Comparison of ENCODE assay signal across 23 cellular contexts in the genomic region with DNA sequence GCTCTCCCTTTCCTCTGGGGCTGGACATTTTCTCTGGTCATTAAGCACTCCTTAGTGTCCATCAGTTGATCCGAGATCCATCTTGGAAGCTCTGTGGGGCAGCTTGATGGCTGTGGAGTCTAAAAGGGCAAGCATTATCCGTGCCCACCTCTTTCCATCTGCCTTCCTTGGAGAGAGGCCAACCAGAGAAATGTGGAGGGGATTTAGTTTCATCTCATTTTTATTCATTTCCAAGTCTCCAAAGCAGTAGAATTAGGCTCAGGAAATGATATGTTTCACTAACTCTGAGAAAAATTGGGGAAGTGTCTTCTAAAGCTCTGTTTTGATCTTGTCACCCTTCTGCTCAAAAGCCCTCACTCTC.
A peak's percentile ranks its signal among the peaks of the same experiment; 100 is the strongest.
DNase-seq lines count a peak whose midpoint lies in the region; TF ChIP-seq lines count a peak whose summit lies in the region.
"Had no signal": no experiment of that assay in that cellular context is flagged by ENCODE, and none has a peak within 500 bp of the region (broad histone marks: within the 10 kb centered on the region; RNA-seq: fewer than 3 reads in every experiment).

No MANE protein-coding gene starts in this region.

- no peak overlapping the region for H3K27ac ChIP-seq in A673 (ENCODE audit: low read depth, low read length, poor library complexity, severe bottlenecking)
- H3K27ac ChIP-seq: HL-60, SK-N-MC had no signal

- peaks cover 11% of the 10 kb centered on the region for H3K4me1 ChIP-seq in A673 (ENCODE audit: insufficient read depth, low read length, poor library complexity, severe bottlenecking)
- H3K4me1 ChIP-seq: BE2C had no signal

- H3K4me1 Mint-ChIP-seq in activated T-helper 1 cell treated with anti-CD3 and anti-CD28 coated beads, Interleukin-12 subunit alpha, Interleukin-12 subunit beta, Interleukin-2, Interleukin-4 antibody, amounts not matched to agents 30 ng/mL and 10 ng/mL and 1 ng/mL, durations not matched to agents 14 hours and 24 hours and 36 hours (ENCODE audit: low read depth): no peaks in the 10 kb centered on the region

- H3K9me3 Mint-ChIP-seq in activated T-helper 1 cell treated with anti-CD3 and anti-CD28 coated beads, Interleukin-12 subunit alpha, Interleukin-12 subunit beta, Interleukin-2, Interleukin-4 antibody, amounts not matched to agents 30 ng/mL and 10 ng/mL and 1 ng/mL, durations not matched to agents 14 hours and 24 hours and 36 hours: no peaks in the 10 kb centered on the region
- H3K9me3 Mint-ChIP-seq: CD4-positive, alpha-beta memory T cell; HFFc6 had no signal

- POLR2A ChIA-PET in A673 (lab: Charles Lee; ENCODE audit: low non-redundant PET): no interaction called here

- peaks cover 13% of the 10 kb centered on the region for H3K27me3 Mint-ChIP-seq in activated T-helper 1 cell treated with anti-CD3 and anti-CD28 coated beads, Interleukin-12 subunit alpha, Interleukin-12 subunit beta, Interleukin-2, Interleukin-4 antibody, amounts not matched to agents 30 ng/mL and 10 ng/mL and 1 ng/mL, durations not matched to agents 14 hours and 24 hours and 36 hours (ENCODE audit: insufficient read depth)

- no peak overlapping the region for H3K4me3 ChIP-seq in A673 (ENCODE audit: low read depth, low read length, poor library complexity, severe bottlenecking)
- H3K4me3 ChIP-seq: SK-N-MC had no signal

- intact Hi-C loops in A673 (cut with micrococcal nuclease; ENCODE audit: unreplicated experiment): no loop called here
- intact Hi-C loops in activated T-helper 1 cell treated with anti-CD3 and anti-CD28 coated beads, Interleukin-12 subunit alpha, Interleukin-12 subunit beta, Interleukin-2, Interleukin-4 antibody, amounts not matched to agents 30 ng/mL and 10 ng/mL and 1 ng/mL, durations not matched to agents 14 hours and 24 hours and 36 hours (cut with micrococcal nuclease): no loop called here

- DNase-seq in A673 (ENCODE audit: low spot score) (peak; percentile 23), MV-4-11 (lab: John Stamatoyannopoulos, UW) (peak; percentile 21), NCI-H524 treated with DMSO at 0.1 percent for 48 hours (lab: John Stamatoyannopoulos, UW) (peak; percentile 46), cerebellum (ENCODE audit: low spot score) (peak; percentile 80), NCI-H187 treated with DMSO at 0.1 percent for 48 hours (lab: John Stamatoyannopoulos, UW) (no peak), H4 (ENCODE audit: low spot score) (no peak), D341Med (ENCODE audit: low spot score) (no peak)
- DNase-seq in activated T-helper 1 cell treated with anti-CD3 and anti-CD28 coated beads, Interleukin-12 subunit alpha, Interleukin-12 subunit beta, Interleukin-2, Interleukin-4 antibody, amounts not matched to agents 30 ng/mL and 10 ng/mL and 1 ng/mL, durations not matched to agents 14 hours and 24 hours and 36 hours (ENCODE audit: low spot score): no peak
- DNase-seq: 8988T; BE2C; Calu3; CD4-positive, alpha-beta memory T cell; DMS79; H7; HFFc6; Karpas-422; NCI-H1048; NCI-H1436 treated with DMSO at 0.1 percent for 48 hours; NCI-H2107; NCI-H345; NCI-H748 treated with DMSO at 0.1 percent for 48 hours had no signal

- no peaks in the 10 kb centered on the region for H3K36me3 Mint-ChIP-seq in activated T-helper 1 cell treated with anti-CD3 and anti-CD28 coated beads, Interleukin-12 subunit alpha, Interleukin-12 subunit beta, Interleukin-2, Interleukin-4 antibody, amounts not matched to agents 30 ng/mL and 10 ng/mL and 1 ng/mL, durations not matched to agents 14 hours and 24 hours and 36 hours (ENCODE audit: low read depth)
- H3K36me3 Mint-ChIP-seq: CD4-positive, alpha-beta memory T cell had no signal

- no peak overlapping the region for H3K27ac Mint-ChIP-seq in activated T-helper 1 cell treated with anti-CD3 and anti-CD28 coated beads, Interleukin-12 subunit alpha, Interleukin-12 subunit beta, Interleukin-2, Interleukin-4 antibody, amounts not matched to agents 30 ng/mL and 10 ng/mL and 1 ng/mL, durations not matched to agents 14 hours and 24 hours and 36 hours
- H3K27ac Mint-ChIP-seq: CD4-positive, alpha-beta memory T cell; HFFc6 had no signal

- TF ChIP-seq CTCF in A673 (conservative IDR thresholded peaks at IDR 0.05; ENCODE audit: low read depth, low read length): no peak

- CTCF ChIA-PET in A673 (lab: Charles Lee): interaction anchor here (0.6 kb wide), 1 partner anchor 34 kb away, joined by 3 read pairs; no protein-coding TSS in a partner anchor

- H3K9me3 ChIP-seq in A673 (ENCODE audit: low read depth, low read length, poor library complexity, severe bottlenecking): no peaks in the 10 kb centered on the region
- H3K9me3 ChIP-seq: BE2C had no signal

- peaks cover 24% of the 10 kb centered on the region for H3K27me3 ChIP-seq in A673 (replicated peaks; ENCODE audit: insufficient read depth, low read depth, low read length, poor library complexity)
- H3K27me3 ChIP-seq: BE2C had no signal

- H3K36me3 ChIP-seq in A673 (ENCODE audit: insufficient read depth, low read length, poor library complexity, severe bottlenecking): no peaks in the 10 kb centered on the region
- H3K36me3 ChIP-seq: BE2C had no signal

- no peak overlapping the region for H3K4me3 Mint-ChIP-seq in activated T-helper 1 cell treated with anti-CD3 and anti-CD28 coated beads, Interleukin-12 subunit alpha, Interleukin-12 subunit beta, Interleukin-2, Interleukin-4 antibody, amounts not matched to agents 30 ng/mL and 10 ng/mL and 1 ng/mL, durations not matched to agents 14 hours and 24 hours and 36 hours
- H3K4me3 Mint-ChIP-seq: CD4-positive, alpha-beta memory T cell; HFFc6 had no signal

- BruUV-seq in A673 (replicated peaks; lab: Mats Ljungman, UMichigan): no TSS peak

Comparison
In these comparisons a context has a peak if more than half of its experiments do, and no peak if none do; other contexts are left out.
1. DNase-seq: peak in A673 (single experiment), MV-4-11 (single experiment), NCI-H524 treated with DMSO at 0.1 percent for 48 hours (single experiment) and cerebellum (single experiment); none in NCI-H187 treated with DMSO at 0.1 percent for 48 hours (single experiment), H4 (single experiment), D341Med (single experiment) and activated T-helper 1 cell treated with anti-CD3 and anti-CD28 coated beads, Interleukin-12 subunit alpha, Interleukin-12 subunit beta, Interleukin-2, Interleukin-4 antibody, amounts not matched to agents 30 ng/mL and 10 ng/mL and 1 ng/mL, durations not matched to agents 14 hours and 24 hours and 36 hours (single experiment).